Comparison of ENCODE assay signal across 7 cellular contexts in genomic region chr6:166957087-166957804, GRCh38. TPM values are rescaled to one million over a fixed set of nuclear protein-coding genes. Genes with fewer than 3 reads are reported as not detected.
DNase-seq lines count a peak whose midpoint lies in the region; ATAC-seq and TF ChIP-seq lines count a peak whose summit lies in the region.

No MANE protein-coding gene starts in this region.

- no peak overlapping the region for H3K27ac ChIP-seq in H9 (ENCODE audit: insufficient read length, low read depth, low read length)
- peak overlapping the region; percentile 81 for H3K27ac ChIP-seq in muscle layer of duodenum (ENCODE audit: low read length)
- peak overlapping the region; percentile 93 for H3K27ac ChIP-seq in upper lobe of right lung

- H2BK12ac ChIP-seq in H9 (ENCODE audit: insufficient read length, low read depth, low read length), result no peak overlapping the region

- H2AFZ ChIP-seq in H9 (ENCODE audit: low read length) (no peak overlapping the region), Loucy (ENCODE audit: low read length) (peak overlapping the region; percentile 95)

- POLR2A ChIA-PET in activated CD4-positive, alpha-beta memory T cell treated with anti-CD3 and anti-CD28 coated beads for 36 hours (lab: Charles Lee), result interaction anchor here (1.4 to 7.5 kb wide), 5 partner anchors 14 to 90 kb away, joined by 3 to 41 read pairs (median 6); partner anchors contain the start of gene CEP43

- no peak; the same call in 2 of the 3 replicates for TF ChIP-seq CTCF in H9 (conservative IDR thresholded peaks at IDR 0.05)
- no peak for TF ChIP-seq CTCF in Loucy (conservative IDR thresholded peaks at IDR 0.05; ENCODE audit: low read length)
- no peak for TF ChIP-seq CTCF in epithelial cell of esophagus (IDR thresholded peaks at IDR 0.05; ENCODE audit: insufficient read depth, low read depth, low read length, missing control alignments)
- no peak for TF ChIP-seq CTCF in upper lobe of right lung (IDR thresholded peaks at IDR 0.05)

- H2AK5ac ChIP-seq in H9 (ENCODE audit: insufficient read length, low read length), result no peak overlapping the region

- H3T11ph ChIP-seq in H9 (ENCODE audit: low read length), result no peak overlapping the region

- H4K91ac ChIP-seq in H9 (ENCODE audit: insufficient read length, low read depth, low read length), result no peak overlapping the region

- H3K36me3 Mint-ChIP-seq in H9 (ENCODE audit: insufficient read depth in 1 of 3, low read depth in 3 of 3), result peaks cover 0 to 6% (median 5%) of the 10 kb centered on the region in 3 experiments; a peak in 3 of 7 replicates
- peaks cover 5% of the 10 kb centered on the region for H3K36me3 Mint-ChIP-seq in activated CD4-positive, alpha-beta memory T cell treated with anti-CD3 and anti-CD28 coated beads for 36 hours

- no peaks in the 10 kb centered on the region; a peak in 2 of 5 replicates for H3K9me3 Mint-ChIP-seq in H9
- H3K9me3 Mint-ChIP-seq in activated CD4-positive, alpha-beta memory T cell treated with anti-CD3 and anti-CD28 coated beads for 36 hours, result no peaks in the 10 kb centered on the region

- peak overlapping the region; percentile 68 to 82 for H3K4me3 Mint-ChIP-seq in H9
- H3K4me3 Mint-ChIP-seq in activated CD4-positive, alpha-beta memory T cell treated with anti-CD3 and anti-CD28 coated beads for 36 hours, result peak overlapping the region; percentile 89

- peak; percentile 55 for DNase-seq in H9
- peak; percentile 74 for DNase-seq in activated CD4-positive, alpha-beta memory T cell treated with anti-CD3 and anti-CD28 coated beads for 36 hours
- DNase-seq in epithelial cell of esophagus (ENCODE audit: low read depth), result no peak
- peak; percentile 88 for DNase-seq in upper lobe of right lung

- H3K23me2 ChIP-seq in H9 (ENCODE audit: insufficient read length, low read depth, low read length, poor library complexity, severe bottlenecking), result peaks cover 9% of the 10 kb centered on the region

- peak overlapping the region; percentile 87 for H3K4me3 ChIP-seq in Loucy (ENCODE audit: low read length, poor library complexity, severe bottlenecking)
- H3K4me3 ChIP-seq in epithelial cell of esophagus (ENCODE audit: low read length), result peak overlapping the region; percentile 56
- peak overlapping the region; percentile 75 to 95 for H3K4me3 ChIP-seq in muscle layer of duodenum (ENCODE audit: low read depth in 1 of 2, low read length in 2 of 2)
- H3K4me3 ChIP-seq in upper lobe of right lung, result peak overlapping the region; percentile 94

- H3K9me2 ChIP-seq in Loucy (replicated peaks; ENCODE audit: low read depth, low read length), result no peaks in the 10 kb centered on the region

- no peak overlapping the region for H3K4ac ChIP-seq in H9 (ENCODE audit: low read depth, low read length)

- no peak overlapping the region for H2BK20ac ChIP-seq in H9 (ENCODE audit: low read depth, low read length, poor library complexity, severe bottlenecking)

- no peak overlapping the region for H3K18ac ChIP-seq in H9 (ENCODE audit: insufficient read length, low read depth, low read length)

- peaks cover 4% of the 10 kb centered on the region; the same call in 1 of the 2 replicates for H3F3A ChIP-seq in Loucy (ENCODE audit: low read depth)

- no CpG with 5 or more reads among the region's 26 CpGs for WGBS in H9 (ENCODE audit: extremely low coverage, insufficient read length, low lambda C conversion rate)

- H2BK5ac ChIP-seq in H9 (ENCODE audit: insufficient read length, low read length), result no peak overlapping the region

- no peaks in the 10 kb centered on the region for H3K79me2 ChIP-seq in H9 (ENCODE audit: insufficient read depth, low read length)
- peaks cover 8% of the 10 kb centered on the region; the same call in 1 of the 2 replicates for H3K79me2 ChIP-seq in Loucy (ENCODE audit: insufficient read depth, low read length)

- no peak overlapping the region for H2BK120ac ChIP-seq in H9 (ENCODE audit: low read depth, low read length, poor library complexity, severe bottlenecking)

- H3K4me1 ChIP-seq in H9 (ENCODE audit: insufficient read depth, low read length), result no peaks in the 10 kb centered on the region; the same call in 1 of the 2 replicates
- peaks cover 48% of the 10 kb centered on the region for H3K4me1 ChIP-seq in Loucy (ENCODE audit: insufficient read depth, low read length, poor library complexity, severe bottlenecking)
- peaks cover 11 to 15% of the 10 kb centered on the region in 2 donors for H3K4me1 ChIP-seq in muscle layer of duodenum (ENCODE audit: control insufficient read depth in 1 of 2, insufficient read depth in 2 of 2, low read length in 2 of 2)
- peaks cover 20% of the 10 kb centered on the region for H3K4me1 ChIP-seq in upper lobe of right lung

- no peak overlapping the region for H3K23ac ChIP-seq in H9 (ENCODE audit: insufficient read length, low read depth, low read length)

- H3K9ac ChIP-seq in H9 (ENCODE audit: extremely low read depth, insufficient read length, low read length) (no peak overlapping the region), Loucy (ENCODE audit: low read depth, low read length, poor library complexity, severe bottlenecking) (peak overlapping the region; percentile 81)

- H2BK15ac ChIP-seq in H9 (ENCODE audit: low read depth, low read length), result no peak overlapping the region

- CTCF ChIA-PET in activated CD4-positive, alpha-beta memory T cell treated with anti-CD3 and anti-CD28 coated beads for 36 hours (lab: Charles Lee), result interaction anchor here (1.0 to 2.6 kb wide), 7 partner anchors 15 to 185 kb away, joined by 3 to 14 read pairs (median 4); partner anchors contain the start of gene CEP43

- H4K20me1 ChIP-seq in H9 (ENCODE audit: control insufficient read depth, insufficient read depth, insufficient read length) (no peaks in the 10 kb centered on the region), Loucy (ENCODE audit: insufficient read depth, low read length, poor library complexity, severe bottlenecking) (no peaks in the 10 kb centered on the region)

- H3K56ac ChIP-seq in H9 (ENCODE audit: insufficient read length, low read depth, low read length), result no peak overlapping the region

- no peaks in the 10 kb centered on the region for H3K79me1 ChIP-seq in H9 (ENCODE audit: insufficient read depth, low read depth, low read length, poor library complexity, severe bottlenecking)

- ATAC-seq in GM18502 (IDR thresholded peaks at IDR 0.05; ENCODE audit: poor library complexity, unreplicated experiment) (peak; percentile 47), upper lobe of right lung (peak; percentile 68)

- H3K9me3 ChIP-seq in H9 (ENCODE audit: control insufficient read depth, low read depth, low read length) (no peaks in the 10 kb centered on the region), Loucy (ENCODE audit: insufficient read depth, low read depth, low read length) (no peaks in the 10 kb centered on the region), muscle layer of duodenum (ENCODE audit: control insufficient read depth in 1 of 2, low read length in 2 of 2) (no peaks in the 10 kb centered on the region), upper lobe of right lung (no peaks in the 10 kb centered on the region)

- peaks cover 16% of the 10 kb centered on the region for H3K27me3 Mint-ChIP-seq in H9 (ENCODE audit: low read depth)
- no peaks in the 10 kb centered on the region for H3K27me3 Mint-ChIP-seq in activated CD4-positive, alpha-beta memory T cell treated with anti-CD3 and anti-CD28 coated beads for 36 hours

- intact Hi-C loops in activated CD4-positive, alpha-beta memory T cell treated with anti-CD3 and anti-CD28 coated beads for 36 hours (cut with micrococcal nuclease), result loop anchor here (2.0 to 10.0 kb wide), 4 partner anchors 14 to 574 kb away; partner anchors contain the start of gene MPC1
- intact Hi-C loops in upper lobe of right lung (cut with DNase I), result no loop called here

- no peak overlapping the region for H3K27ac Mint-ChIP-seq in H9
- peak overlapping the region; percentile 94 for H3K27ac Mint-ChIP-seq in activated CD4-positive, alpha-beta memory T cell treated with anti-CD3 and anti-CD28 coated beads for 36 hours

- H3K4me1 Mint-ChIP-seq in H9, result peaks cover 25 to 29% of the 10 kb centered on the region in 2 experiments
- H3K4me1 Mint-ChIP-seq in activated CD4-positive, alpha-beta memory T cell treated with anti-CD3 and anti-CD28 coated beads for 36 hours (ENCODE audit: low read depth), result peaks cover 67% of the 10 kb centered on the region

- no peaks in the 10 kb centered on the region for H3K27me3 ChIP-seq in H9 (ENCODE audit: insufficient read depth, low read length)
- H3K27me3 ChIP-seq in Loucy (ENCODE audit: insufficient read depth, low read length, poor library complexity, severe bottlenecking), result no peaks in the 10 kb centered on the region
- H3K27me3 ChIP-seq in muscle layer of duodenum (ENCODE audit: low read depth, low read length), result no peaks in the 10 kb centered on the region
- H3K27me3 ChIP-seq in upper lobe of right lung, result no peaks in the 10 kb centered on the region

- H3K14ac ChIP-seq in H9 (ENCODE audit: insufficient read depth, low read length), result no peak overlapping the region

- no peak overlapping the region for H4K8ac ChIP-seq in H9 (replicated peaks; ENCODE audit: insufficient read length, low read depth, low read length)

- H3K36me3 ChIP-seq in Loucy (ENCODE audit: insufficient read depth, low read length) (no peaks in the 10 kb centered on the region), muscle layer of duodenum (ENCODE audit: control insufficient read depth in 1 of 2, insufficient read depth in 2 of 2, low read length in 2 of 2) (peaks cover 0 to 4% of the 10 kb centered on the region in 2 donors), upper lobe of right lung (no peaks in the 10 kb centered on the region)

- H4K5ac ChIP-seq in H9 (ENCODE audit: insufficient read length, low read depth, low read length), result no peak overlapping the region

- H3K4me2 ChIP-seq in H9 (ENCODE audit: insufficient read depth, insufficient read length, low read length), result peak overlapping the region; percentile 62
- H3K4me2 ChIP-seq in Loucy (ENCODE audit: low read depth, low read length, poor library complexity, severe bottlenecking), result peak overlapping the region; percentile 91

RNA-seq across cellular contexts. Expression of gene RNASET2, which starts 0.9 kb away (rescaled TPM):
- total RNA-seq in H9 (2021) (28.2 and 29.2 TPM in 2 replicates), upper lobe of right lung (73.1 TPM)
- total RNA-seq in activated CD4-positive, alpha-beta memory T cell treated with anti-CD3 and anti-CD28 coated beads for 36 hours, result 10 to 100 TPM; 62.5 to 66.1 TPM

RNA-seq across cellular contexts. Expression of gene CEP43, which starts 42.0 kb away (rescaled TPM):
- total RNA-seq in H9 (2021) (33.6 and 35.4 TPM in 2 replicates), upper lobe of right lung (10.7 TPM)
- 10 to 100 TPM; 19.5 to 21.3 TPM for total RNA-seq in activated CD4-positive, alpha-beta memory T cell treated with anti-CD3 and anti-CD28 coated beads for 36 hours
